1 cellular context compared by ENCODE assay signal in the genomic region with DNA sequence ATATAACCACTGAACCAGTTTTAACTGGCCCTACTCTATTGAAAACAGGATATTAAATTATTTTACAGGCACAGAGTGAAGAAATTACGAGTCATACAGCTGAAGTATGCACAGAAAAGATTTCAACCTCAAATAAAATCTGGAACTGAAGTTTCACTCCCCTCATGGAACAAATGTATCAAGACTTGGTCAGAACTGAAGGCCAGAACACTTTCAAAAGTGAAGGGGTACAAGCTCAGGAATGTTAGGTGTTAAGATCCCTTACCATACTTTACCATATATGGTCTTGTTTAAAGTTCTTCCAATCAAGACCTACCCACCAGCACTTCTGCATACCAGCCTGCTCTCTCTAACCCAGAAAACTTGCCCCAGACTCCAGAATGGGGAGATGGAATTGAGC.
TF ChIP-seq lines count a peak whose summit lies in the region.

No MANE protein-coding gene starts in this region.

TF ChIP-seq in IMR-90, 13 proteins besides CTCF, POLR2A, EP300 and RAD21 (continued from another document):
- TF ChIP-seq USF2 (IDR thresholded peaks at IDR 0.05; ENCODE audit: low read depth, low read length) (no peak), NFE2L2 (IDR thresholded peaks at IDR 0.05; ENCODE audit: low read depth, low read length) (no peak), MAZ (IDR thresholded peaks at IDR 0.05; ENCODE audit: borderline replicate concordance, low read depth, low read length) (no peak), CHD1 (IDR thresholded peaks at IDR 0.05; ENCODE audit: low read depth, low read length) (no peak), CEBPB (IDR thresholded peaks at IDR 0.05; ENCODE audit: low read depth, low read length) (peak; percentile 53; the same call in 1 of the 2 replicates), FOS (IDR thresholded peaks at IDR 0.05; ENCODE audit: low read depth, low read length) (no peak)
